Comparison of ENCODE assay signal across 12 cellular contexts in the genomic region with DNA sequence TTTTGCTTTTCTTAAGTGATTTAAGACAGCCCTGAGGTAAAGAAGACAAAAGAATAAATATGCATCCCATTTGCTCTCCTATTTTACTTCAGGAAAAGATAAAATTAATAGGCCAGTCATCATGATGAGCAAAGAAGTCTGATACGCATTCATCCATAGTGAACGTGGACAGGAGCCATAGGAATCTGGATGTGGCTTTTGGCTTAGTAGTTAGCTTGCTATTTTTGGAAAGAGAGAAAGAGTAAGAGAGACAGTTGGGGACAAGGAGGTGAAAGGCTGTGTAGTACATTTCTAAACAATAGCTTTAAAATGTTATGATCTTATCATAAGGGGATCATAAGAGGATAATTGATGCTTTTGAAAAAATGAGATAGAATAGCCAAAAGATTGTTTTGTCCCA.
"Had no signal": no experiment of that assay in that cellular context is flagged by ENCODE, and none has a peak within 500 bp of the region (broad histone marks: within the 10 kb centered on the region; RNA-seq: fewer than 3 reads in every experiment).

No MANE protein-coding gene starts in this region.

- H3K4me1 Mint-ChIP-seq: nephron had no signal

- H3K27ac ChIP-seq: hepatocyte, lower lobe of right lung had no signal

- DNase-seq: activated CD4-positive, alpha-beta memory T cell treated with anti-CD3 and anti-CD28 coated beads for 36 hours; activated T-cell treated with anti-CD3 and anti-CD28 coated beads for 4 hours; caudate nucleus; lower lobe of right lung; nucleus accumbens; stimulated activated CD8-positive, alpha-beta memory T cell treated with anti-CD3 and anti-CD28 coated beads, Interleukin-4, amount 100 ng/mL, for 48 hours; stimulated activated naive CD4-positive, alpha-beta T cell had no signal

- H3K27me3 ChIP-seq: hepatocyte had no signal

- H3K4me1 ChIP-seq: lower lobe of right lung had no signal

- H3K9me3 ChIP-seq: lower lobe of right lung had no signal

- H3K4me2 ChIP-seq: hepatocyte had no signal

- H2AFZ ChIP-seq: hepatocyte had no signal

- H3K9me3 Mint-ChIP-seq: activated CD4-positive, alpha-beta memory T cell treated with anti-CD3 and anti-CD28 coated beads for 36 hours; activated T-helper 1 cell treated with anti-CD3 and anti-CD28 coated beads, Interleukin-12 subunit alpha, Interleukin-12 subunit beta, Interleukin-2, Interleukin-4 antibody, amounts not matched to agents 30 ng/mL and 10 ng/mL and 1 ng/mL, durations not matched to agents 14 hours and 24 hours and 36 hours; nephron; T-helper 2 cell treated with Interferon-gamma antibody and Interleukin-4, amounts not matched to agents 5 μg/mL and 100 μg/mL, for 36 hours had no signal

- H3K36me3 ChIP-seq: lower lobe of right lung had no signal

- H3K27ac Mint-ChIP-seq: activated CD4-positive, alpha-beta memory T cell treated with anti-CD3 and anti-CD28 coated beads for 36 hours; activated naive CD8-positive, alpha-beta T cell; activated T-helper 1 cell treated with anti-CD3 and anti-CD28 coated beads, Interleukin-12 subunit alpha, Interleukin-12 subunit beta, Interleukin-2, Interleukin-4 antibody, amounts not matched to agents 30 ng/mL and 10 ng/mL and 1 ng/mL, durations not matched to agents 14 hours and 24 hours and 36 hours; nephron; T-helper 2 cell treated with Interferon-gamma antibody and Interleukin-4, amounts not matched to agents 5 μg/mL and 100 μg/mL, for 36 hours had no signal

- H3K4me3 ChIP-seq: hepatocyte, lower lobe of right lung had no signal

- H3K36me3 Mint-ChIP-seq: activated CD4-positive, alpha-beta memory T cell treated with anti-CD3 and anti-CD28 coated beads for 36 hours; activated naive CD8-positive, alpha-beta T cell had no signal

- H3K4me3 Mint-ChIP-seq: activated CD4-positive, alpha-beta memory T cell treated with anti-CD3 and anti-CD28 coated beads for 36 hours; activated naive CD8-positive, alpha-beta T cell; activated T-helper 1 cell treated with anti-CD3 and anti-CD28 coated beads, Interleukin-12 subunit alpha, Interleukin-12 subunit beta, Interleukin-2, Interleukin-4 antibody, amounts not matched to agents 30 ng/mL and 10 ng/mL and 1 ng/mL, durations not matched to agents 14 hours and 24 hours and 36 hours; nephron; T-helper 2 cell treated with Interferon-gamma antibody and Interleukin-4, amounts not matched to agents 5 μg/mL and 100 μg/mL, for 36 hours had no signal

- H3K79me2 ChIP-seq: hepatocyte had no signal

- ATAC-seq: lower lobe of right lung had no signal
